In the genomic region with DNA sequence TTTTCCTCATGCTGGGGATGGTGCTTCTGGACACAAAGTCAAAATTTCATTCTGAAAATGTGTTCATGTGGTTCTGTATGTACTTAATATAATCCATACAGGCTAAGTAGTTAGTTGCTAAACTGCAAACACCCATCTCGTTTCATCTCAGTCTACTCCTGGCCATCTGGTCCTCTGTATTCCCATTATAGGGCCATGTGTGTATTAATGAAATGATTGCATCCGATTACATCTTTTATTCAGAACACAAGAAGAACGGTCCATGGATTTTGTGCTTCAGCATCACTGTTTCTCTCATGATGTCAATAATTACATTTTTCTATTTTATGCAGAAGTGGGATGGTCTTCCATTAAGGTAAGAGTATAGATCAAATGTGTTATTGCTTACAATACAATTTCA, we compare ENCODE assay signal across 17 cellular contexts. TPM values are rescaled to one million over a fixed set of nuclear protein-coding genes. Genes with fewer than 3 reads are reported as not detected.
DNase-seq lines count a peak whose midpoint lies in the region; ATAC-seq, FAIRE-seq and TF ChIP-seq lines count a peak whose summit lies in the region.
"Had no signal": no experiment of that assay in that cellular context is flagged by ENCODE, and none has a peak within 500 bp of the region (broad histone marks: within the 10 kb centered on the region; RNA-seq: fewer than 3 reads in every experiment).

No MANE protein-coding gene starts in this region.

- no peaks in the 10 kb centered on the region for H3K4me1 ChIP-seq in HepG2 (ENCODE audit: insufficient read depth, low read length)

- H4K20me1 ChIP-seq in HepG2 (ENCODE audit: insufficient read depth, low read length) = no peaks in the 10 kb centered on the region

- H3K9ac ChIP-seq in HepG2 (ENCODE audit: insufficient read depth, low read depth, low read length) = no peak overlapping the region

- POLR2A ChIA-PET in HepG2 (lab: Yijun Ruan, JAX) = no interaction called here

- in situ Hi-C loops in HepG2 (cut with HindIII; ENCODE audit: extremely low pct_ligation_motif_present, low pct_unique_long_range_greater_than_20kb) = no loop called here

- TF ChIP-seq POLR2A in HepG2 (IDR thresholded peaks at IDR 0.05; ENCODE audit: insufficient read depth in 1 of 2, low read depth in 2 of 2, low read length in 2 of 2) = no peak

- H3K9me3 ChIP-seq in WERI-Rb-1 (ENCODE audit: severe bottlenecking) (no peaks in the 10 kb centered on the region), HepG2 (ENCODE audit: low read length) (no peaks in the 10 kb centered on the region)

- H3K27me3 ChIP-seq in WERI-Rb-1 (ENCODE audit: insufficient read depth, low read depth, severe bottlenecking) (no peaks in the 10 kb centered on the region), HepG2 (ENCODE audit: control insufficient read depth in 1 of 2, insufficient read depth in 2 of 2, low read length in 2 of 2) (peaks cover under 1 to 8% of the 10 kb centered on the region in 2 experiments; a peak in 3 of 5 replicates)

- no peak for TF ChIP-seq RAD21 in HepG2 (CRISPR knock-in tag; IDR thresholded peaks at IDR 0.05)

- H3K4me3 ChIP-seq in WERI-Rb-1 (ENCODE audit: low read depth, low read length) = peak overlapping the region; percentile 27
- H3K4me3 ChIP-seq in HepG2 (replicated peaks in 1 of 3; ENCODE audit: insufficient read depth in 1 of 3, low read depth in 2 of 3, low read length in 3 of 3) = no peak overlapping the region
- no peak overlapping the region for H3K4me3 ChIP-seq in coronary artery
- H3K4me3 ChIP-seq: GM23338 had no signal

- ATAC-seq in HepG2 (no peak), Right ventricle myocardium superior (ENCODE audit: poor library complexity) (no peak)
- ATAC-seq: GM23338 had no signal

- H2AFZ ChIP-seq in HepG2 (ENCODE audit: low read length) = no peak overlapping the region
- H2AFZ ChIP-seq: GM23338 had no signal

- TF ChIP-seq CTCF in WERI-Rb-1 (IDR thresholded peaks at IDR 0.05; ENCODE audit: low read depth, low read length) = no peak
- no peak for TF ChIP-seq CTCF in HepG2 (CRISPR knock-in tag; IDR thresholded peaks at IDR 0.05)
- TF ChIP-seq CTCF in coronary artery (IDR thresholded peaks at IDR 0.05) = no peak

- peaks cover 3% of the 10 kb centered on the region for H3K36me3 ChIP-seq in WERI-Rb-1
- H3K36me3 ChIP-seq in HepG2 (replicated peaks in 1 of 2; ENCODE audit: control insufficient read depth in 1 of 2, insufficient read depth in 2 of 2, low read length in 2 of 2) = no peaks in the 10 kb centered on the region

- BruUV-seq in HepG2 (replicated peaks; lab: Mats Ljungman, UMichigan) = no TSS peak

- no peak overlapping the region for H3K4me2 ChIP-seq in HepG2 (ENCODE audit: low read depth, low read length)
- H3K4me2 ChIP-seq: GM23338 had no signal

- DNase-seq in NCI-H2171 treated with DMSO at 0.1 percent for 48 hours (lab: John Stamatoyannopoulos, UW) (peak; percentile 44), NCI-H2171 (lab: John Stamatoyannopoulos, UW) (no peak), NCI-H82 (lab: John Stamatoyannopoulos, UW) (peak; percentile 87), WERI-Rb-1 (peak; percentile 33), HepG2 (ENCODE audit: low spot score) (no peak), Right ventricle myocardium superior (no peak), coronary artery (ENCODE audit: low spot score) (no peak)
- DNase-seq: ACHN; C1 segment of cervical spinal cord; Calu3; CD4-positive, alpha-beta T cell; DMS53; H7; IMR-90; KBM-7 had no signal

- TF ChIP-seq EP300 in HepG2 (IDR thresholded peaks at IDR 0.05; ENCODE audit: low read depth in 2 of 2, low read length in 2 of 2) (no peak), HepG2 (CRISPR knock-in tag; IDR thresholded peaks at IDR 0.05; ENCODE audit: borderline replicate concordance) (no peak)

- intact Hi-C loops in HepG2 (cut with micrococcal nuclease; ENCODE audit: unreplicated experiment) (no loop called here), Right ventricle myocardium superior (cut with DNase I) (no loop called here)

- CTCF ChIA-PET in HepG2 (lab: Yijun Ruan, JAX; ENCODE audit: low intra/inter-chr PET ratio, low total read pairs) = no interaction called here

- H3K27ac ChIP-seq in WERI-Rb-1 (peak overlapping the region; percentile 84), HepG2 (ENCODE audit: extremely low read length, insufficient read depth, low read length) (no peak overlapping the region), coronary artery (no peak overlapping the region)

- no peaks in the 10 kb centered on the region for H3K79me2 ChIP-seq in HepG2 (ENCODE audit: insufficient read depth, low read length)

- no peak for FAIRE-seq in HepG2 (lab: Jason Lieb, UNC)

- WGBS in HepG2 (ENCODE audit: low lambda C conversion rate) = 3% methylated on average over 3 of the region's 3 CpGs

TF ChIP-seq in HepG2, 621 proteins besides CTCF, POLR2A, EP300 and RAD21 (continues in another document):
- TF ChIP-seq ZNF879 (CRISPR knock-in tag; IDR thresholded peaks at IDR 0.05) (no peak), ZNF10 (CRISPR knock-in tag; IDR thresholded peaks at IDR 0.05; ENCODE audit: borderline replicate concordance, low read depth) (no peak), ZBTB38 (CRISPR knock-in tag; IDR thresholded peaks at IDR 0.05) (no peak), NFIB (CRISPR knock-in tag; IDR thresholded peaks at IDR 0.05; ENCODE audit: borderline replicate concordance) (no peak), HMG20B (CRISPR knock-in tag; conservative IDR thresholded peaks at IDR 0.05) (no peak), KDM3A (CRISPR knock-in tag; IDR thresholded peaks at IDR 0.05; ENCODE audit: low read depth) (no peak), ZNF205 (CRISPR knock-in tag; IDR thresholded peaks at IDR 0.05) (no peak), ZNF224 (CRISPR knock-in tag; IDR thresholded peaks at IDR 0.05) (no peak), PPARG (CRISPR knock-in tag; conservative IDR thresholded peaks at IDR 0.05) (no peak), KLF12 (CRISPR knock-in tag; IDR thresholded peaks at IDR 0.05; ENCODE audit: borderline replicate concordance) (no peak)
- TF ChIP-seq, protein P1, sequence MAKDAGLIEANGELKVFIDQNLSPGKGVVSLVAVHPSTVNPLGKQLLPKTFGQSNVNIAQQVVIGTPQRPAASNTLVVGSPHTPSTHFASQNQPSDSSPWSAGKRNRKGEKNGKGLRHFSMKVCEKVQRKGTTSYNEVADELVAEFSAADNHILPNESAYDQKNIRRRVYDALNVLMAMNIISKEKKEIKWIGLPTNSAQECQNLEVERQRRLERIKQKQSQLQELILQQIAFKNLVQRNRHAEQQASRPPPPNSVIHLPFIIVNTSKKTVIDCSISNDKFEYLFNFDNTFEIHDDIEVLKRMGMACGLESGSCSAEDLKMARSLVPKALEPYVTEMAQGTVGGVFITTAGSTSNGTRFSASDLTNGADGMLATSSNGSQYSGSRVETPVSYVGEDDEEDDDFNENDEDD (CRISPR knock-in tag; IDR thresholded peaks at IDR 0.05; ENCODE audit: borderline replicate concordance) = no peak

RNA-seq across cellular contexts. Expression of a gene that starts 6.1 kb away (rescaled TPM):
- not detected in 2 replicates for total RNA-seq in HepG2 (2016; rRNA removed; fragmentation: Illumina TruSeq; extraction: Trizol)
- total RNA-seq in HepG2 (2016; cell fraction: cytosol; rRNA removed; fragmentation: Illumina TruSeq; extraction: Trizol; ENCODE audit: low read depth) = not detected in 2 replicates
- not detected in 2 replicates for total RNA-seq in HepG2 (2016; cell fraction: insoluble cytoplasmic fraction; rRNA removed; fragmentation: Illumina TruSeq; extraction: Trizol)
- total RNA-seq in HepG2 (2016; cell fraction: membrane; rRNA removed; fragmentation: Illumina TruSeq; extraction: Trizol) = not detected in 2 replicates
- not detected in 2 replicates for total RNA-seq in HepG2 (2016; cell fraction: nucleus; rRNA removed; fragmentation: Illumina TruSeq; extraction: Trizol)
- not detected in 2 replicates for polyA plus RNA-seq in HepG2 (2011; rRNA removed)
- not detected in 2 replicates for polyA plus RNA-seq in HepG2 (2011; cell fraction: cytosol; rRNA removed)
- not detected in 2 replicates for polyA plus RNA-seq in HepG2 (2011; cell fraction: nucleus; rRNA removed)
- not detected in 2 replicates for polyA plus RNA-seq in HepG2 (2012)
- polyA plus RNA-seq in HepG2 (2016; cell fraction: cytosol; fragmentation: Illumina TruSeq; extraction: Trizol; ENCODE audit: low read depth) = not detected in 2 replicates
- not detected in 2 replicates for polyA plus RNA-seq in HepG2 (2016; cell fraction: insoluble cytoplasmic fraction; fragmentation: Illumina TruSeq; extraction: Trizol; ENCODE audit: low read depth)
- not detected in 2 replicates for polyA plus RNA-seq in HepG2 (2016; cell fraction: membrane; fragmentation: Illumina TruSeq; extraction: Trizol; ENCODE audit: low read depth)
- polyA plus RNA-seq in HepG2 (2016; cell fraction: nucleus; fragmentation: Illumina TruSeq; extraction: Trizol; ENCODE audit: insufficient read depth, low read depth) = not detected in 2 replicates
- not detected in 2 replicates for polyA minus RNA-seq in HepG2 (2011; rRNA and poly(A)+ RNA removed; ENCODE audit: low replicate concordance)
- not detected in 2 replicates for polyA minus RNA-seq in HepG2 (2011; cell fraction: cytosol; rRNA and poly(A)+ RNA removed)
- not detected in 2 replicates for polyA minus RNA-seq in HepG2 (2011; cell fraction: nucleus; rRNA and poly(A)+ RNA removed)
- total RNA-seq in Right ventricle myocardium superior = not detected
- total RNA-seq: A172; Calu3; CD4-positive, alpha-beta T cell; IMR-90 had no signal
- polyA plus RNA-seq: IMR-90 had no signal

RNA-seq across cellular contexts. Expression of a gene that starts 34.4 kb away (rescaled TPM):
- total RNA-seq in HepG2 (2016; rRNA removed; fragmentation: Illumina TruSeq; extraction: Trizol) (not detected in 2 replicates), Right ventricle myocardium superior (12,822 TPM)
- not detected in 2 replicates for total RNA-seq in HepG2 (2016; cell fraction: cytosol; rRNA removed; fragmentation: Illumina TruSeq; extraction: Trizol; ENCODE audit: low read depth)
- total RNA-seq in HepG2 (2016; cell fraction: insoluble cytoplasmic fraction; rRNA removed; fragmentation: Illumina TruSeq; extraction: Trizol) = not detected in 2 replicates
- not detected in 2 replicates for total RNA-seq in HepG2 (2016; cell fraction: membrane; rRNA removed; fragmentation: Illumina TruSeq; extraction: Trizol)
- not detected in 2 replicates for total RNA-seq in HepG2 (2016; cell fraction: nucleus; rRNA removed; fragmentation: Illumina TruSeq; extraction: Trizol)
- not detected in 2 replicates for polyA plus RNA-seq in HepG2 (2011; rRNA removed)
- not detected in 2 replicates for polyA plus RNA-seq in HepG2 (2011; cell fraction: cytosol; rRNA removed)
- not detected in 2 replicates for polyA plus RNA-seq in HepG2 (2011; cell fraction: nucleus; rRNA removed)
- polyA plus RNA-seq in HepG2 (2012) = not detected in 2 replicates
- polyA plus RNA-seq in HepG2 (2016; cell fraction: cytosol; fragmentation: Illumina TruSeq; extraction: Trizol; ENCODE audit: low read depth) = 0.07 TPM in 1 of 2 replicates, not detected in the other
- not detected in 2 replicates for polyA plus RNA-seq in HepG2 (2016; cell fraction: insoluble cytoplasmic fraction; fragmentation: Illumina TruSeq; extraction: Trizol; ENCODE audit: low read depth)
- not detected in 2 replicates for polyA plus RNA-seq in HepG2 (2016; cell fraction: membrane; fragmentation: Illumina TruSeq; extraction: Trizol; ENCODE audit: low read depth)
- polyA plus RNA-seq in HepG2 (2016; cell fraction: nucleus; fragmentation: Illumina TruSeq; extraction: Trizol; ENCODE audit: insufficient read depth, low read depth) = not detected in 2 replicates
- polyA minus RNA-seq in HepG2 (2011; rRNA and poly(A)+ RNA removed; ENCODE audit: low replicate concordance) = 13.7 TPM in 1 of 2 replicates, not detected in the other
- 0.40 TPM in 1 of 2 replicates, not detected in the other for polyA minus RNA-seq in HepG2 (2011; cell fraction: cytosol; rRNA and poly(A)+ RNA removed)
- polyA minus RNA-seq in HepG2 (2011; cell fraction: nucleus; rRNA and poly(A)+ RNA removed) = not detected in 2 replicates
- total RNA-seq: Calu3; CD4-positive, alpha-beta T cell had no signal

Comparison
In these comparisons a context has a peak if more than half of its experiments do, and no peak if none do; other contexts are left out.
1. DNase-seq: peak in NCI-H2171 treated with DMSO at 0.1 percent for 48 hours (single experiment), NCI-H82 (single experiment) and WERI-Rb-1 (single experiment); none in NCI-H2171 (single experiment), HepG2 (single experiment), Right ventricle myocardium superior (single experiment) and coronary artery (single experiment).
2. RNA of a gene that starts 34.4 kb away (total RNA-seq): 12,822 TPM in Right ventricle myocardium superior (single experiment); not detected in HepG2; every median in the first group is over 1,000 times any median in the second.